In the genomic region with DNA sequence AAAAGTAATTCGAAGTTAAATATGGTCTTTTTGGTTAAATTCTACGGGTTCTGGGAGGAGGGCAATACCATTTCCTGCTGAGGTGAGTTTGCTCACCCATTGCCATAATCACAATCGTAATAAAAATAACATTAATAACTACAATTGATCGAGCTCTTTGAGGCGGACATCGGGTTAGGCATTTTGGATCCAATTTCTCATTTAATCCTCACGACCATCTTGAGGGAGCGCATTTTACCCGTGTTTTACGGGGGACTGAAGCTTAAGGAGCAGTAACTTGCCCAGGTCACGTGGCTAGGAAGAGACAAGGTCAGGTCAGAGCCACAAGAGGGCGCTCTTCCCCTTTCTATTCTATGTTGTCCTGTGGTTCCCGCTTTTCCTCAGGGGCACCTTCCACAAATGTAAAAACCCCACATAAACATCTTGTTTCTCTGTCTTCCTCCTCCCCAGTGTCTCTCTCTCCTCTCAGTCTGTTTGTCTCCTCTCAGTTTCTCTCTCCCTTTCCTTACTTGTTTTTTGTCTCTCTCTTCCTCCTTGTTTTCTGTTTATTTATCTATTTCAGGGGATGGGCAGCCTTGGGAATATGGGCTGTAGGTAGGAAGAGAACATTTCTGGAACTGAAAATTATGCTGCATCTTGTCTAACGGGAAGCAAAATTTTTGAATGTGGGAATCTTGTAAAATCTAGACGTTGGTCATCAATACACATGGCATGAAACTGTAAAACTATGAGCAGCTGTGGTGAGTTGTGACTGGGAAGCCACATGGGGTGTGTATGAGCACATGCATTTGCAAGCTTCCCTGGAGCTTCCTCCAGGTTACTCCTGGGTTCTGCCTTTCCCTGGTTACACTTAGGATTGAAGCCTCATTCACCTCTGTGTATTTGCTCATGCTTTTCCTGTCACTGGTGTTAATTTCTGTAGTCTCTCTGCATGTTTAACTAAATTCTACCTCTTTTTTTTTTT, we compare ENCODE assay signal across 8 cellular contexts.
DNase-seq lines count a peak whose midpoint lies in the region; ATAC-seq and TF ChIP-seq lines count a peak whose summit lies in the region.

No MANE protein-coding gene starts in this region.

- peak; percentile 91 for TF ChIP-seq CTCF in Panc1 (IDR thresholded peaks at IDR 0.05)
- TF ChIP-seq CTCF in fibroblast of the aortic adventitia (IDR thresholded peaks at IDR 0.05; ENCODE audit: insufficient read depth, low read length) = peak; percentile 82
- peak; percentile 92 for TF ChIP-seq CTCF in nephron progenitor cell (IDR thresholded peaks at IDR 0.05)

- no peaks in the 10 kb centered on the region for H3K36me3 ChIP-seq in Panc1 (ENCODE audit: control insufficient read depth, insufficient read depth, low read length)

- no peaks in the 10 kb centered on the region for H3K36me3 Mint-ChIP-seq in activated T-helper 1 cell treated with anti-CD3 and anti-CD28 coated beads, Interleukin-12 subunit alpha, Interleukin-12 subunit beta, Interleukin-2, Interleukin-4 antibody, amounts not matched to agents 30 ng/mL and 10 ng/mL and 1 ng/mL, durations not matched to agents 14 hours and 24 hours and 36 hours (ENCODE audit: low read depth)
- peaks cover 29% of the 10 kb centered on the region for H3K36me3 Mint-ChIP-seq in nephron progenitor cell (ENCODE audit: low read depth)

- ATAC-seq in GM21786 (IDR thresholded peaks at IDR 0.05; ENCODE audit: unreplicated experiment) = peak; percentile 87
- peak; percentile 83 for ATAC-seq in Panc1
- peak; percentile 81 for ATAC-seq in stimulated activated naive CD8-positive, alpha-beta T cell treated with anti-CD3 and anti-CD28 coated beads, Interleukin-15, Interleukin-2, amounts not matched to agents 100 U/mL and 50 U/mL, for 24 hours

- peaks cover 21% of the 10 kb centered on the region for H3K27me3 Mint-ChIP-seq in activated T-helper 1 cell treated with anti-CD3 and anti-CD28 coated beads, Interleukin-12 subunit alpha, Interleukin-12 subunit beta, Interleukin-2, Interleukin-4 antibody, amounts not matched to agents 30 ng/mL and 10 ng/mL and 1 ng/mL, durations not matched to agents 14 hours and 24 hours and 36 hours (ENCODE audit: insufficient read depth)
- peaks cover 13% of the 10 kb centered on the region for H3K27me3 Mint-ChIP-seq in nephron progenitor cell (ENCODE audit: low read depth, poor library complexity)

- POLR2A ChIA-PET in Panc1 (lab: Charles Lee) = no interaction called here

- no peaks in the 10 kb centered on the region for H3K27me3 ChIP-seq in Panc1 (ENCODE audit: control insufficient read depth, insufficient read depth, low read length)

- H3K27ac Mint-ChIP-seq in activated T-helper 1 cell treated with anti-CD3 and anti-CD28 coated beads, Interleukin-12 subunit alpha, Interleukin-12 subunit beta, Interleukin-2, Interleukin-4 antibody, amounts not matched to agents 30 ng/mL and 10 ng/mL and 1 ng/mL, durations not matched to agents 14 hours and 24 hours and 36 hours = peak overlapping the region; percentile 9
- peak overlapping the region; percentile 38 for H3K27ac Mint-ChIP-seq in nephron progenitor cell

- TSS peak; percentile 54 for BruUV-seq in Panc1 (replicated peaks; lab: Mats Ljungman, UMichigan)

- peak overlapping the region; percentile 86 for H3K4me3 Mint-ChIP-seq in activated T-helper 1 cell treated with anti-CD3 and anti-CD28 coated beads, Interleukin-12 subunit alpha, Interleukin-12 subunit beta, Interleukin-2, Interleukin-4 antibody, amounts not matched to agents 30 ng/mL and 10 ng/mL and 1 ng/mL, durations not matched to agents 14 hours and 24 hours and 36 hours
- H3K4me3 Mint-ChIP-seq in nephron progenitor cell = peak overlapping the region; percentile 88

- H3K4me1 ChIP-seq in Panc1 (ENCODE audit: control insufficient read depth, insufficient read depth, low read length) = no peaks in the 10 kb centered on the region

- in situ Hi-C loops in Panc1 (cut with HindIII; ENCODE audit: low pct_unique_long_range_greater_than_20kb, low sequenced_read_pairs) = loop anchor here (10.0 kb wide), 1 partner anchor 589 kb away; no protein-coding TSS in a partner anchor

- no peaks in the 10 kb centered on the region for H3K9me3 Mint-ChIP-seq in activated T-helper 1 cell treated with anti-CD3 and anti-CD28 coated beads, Interleukin-12 subunit alpha, Interleukin-12 subunit beta, Interleukin-2, Interleukin-4 antibody, amounts not matched to agents 30 ng/mL and 10 ng/mL and 1 ng/mL, durations not matched to agents 14 hours and 24 hours and 36 hours
- H3K9me3 Mint-ChIP-seq in nephron progenitor cell = peaks cover 4% of the 10 kb centered on the region

- intact Hi-C loops in Panc1 (cut with micrococcal nuclease; ENCODE audit: unreplicated experiment) = loop anchor here (2.0 kb wide), 1 partner anchor 85 kb away; no protein-coding TSS in a partner anchor
- intact Hi-C loops in activated T-helper 1 cell treated with anti-CD3 and anti-CD28 coated beads, Interleukin-12 subunit alpha, Interleukin-12 subunit beta, Interleukin-2, Interleukin-4 antibody, amounts not matched to agents 30 ng/mL and 10 ng/mL and 1 ng/mL, durations not matched to agents 14 hours and 24 hours and 36 hours (cut with micrococcal nuclease) = loop anchor here (1.0 to 10.0 kb wide), 3 partner anchors 68 to 251 kb away; no protein-coding TSS in a partner anchor

- H3K27ac ChIP-seq in Panc1 (ENCODE audit: low read length) = peak overlapping the region; percentile 95

- CTCF ChIA-PET in Panc1 (lab: Charles Lee) = interaction anchor here (0.6 to 1.7 kb wide), 5 partner anchors 11 to 171 kb away, joined by 3 to 6 read pairs (median 4); no protein-coding TSS in a partner anchor

- DNase-seq in DMS79 treated with DMSO at 0.1 percent for 48 hours (lab: John Stamatoyannopoulos, UW) = peak; percentile 73
- peak; percentile 53 for DNase-seq in KG1 (lab: John Stamatoyannopoulos, UW)
- peak; percentile 86 for DNase-seq in Panc1 (ENCODE audit: low read depth, low spot score)
- peak; percentile 51 for DNase-seq in activated T-helper 1 cell treated with anti-CD3 and anti-CD28 coated beads, Interleukin-12 subunit alpha, Interleukin-12 subunit beta, Interleukin-2, Interleukin-4 antibody, amounts not matched to agents 30 ng/mL and 10 ng/mL and 1 ng/mL, durations not matched to agents 14 hours and 24 hours and 36 hours (ENCODE audit: low spot score)
- DNase-seq in fibroblast of the aortic adventitia (ENCODE audit: low read depth) = peak; percentile 90
- DNase-seq in nephron progenitor cell = peak; percentile 78
- peak; percentile 78 for DNase-seq in stimulated activated naive CD8-positive, alpha-beta T cell treated with anti-CD3 and anti-CD28 coated beads, Interleukin-15, Interleukin-2, amounts not matched to agents 100 U/mL and 50 U/mL, for 24 hours

- H3K9me3 ChIP-seq in Panc1 (ENCODE audit: control insufficient read depth, insufficient read depth, low read depth, low read length) = no peaks in the 10 kb centered on the region

- H3K4me3 ChIP-seq in Panc1 (ENCODE audit: low read depth in 2 of 2, low read length in 2 of 2) = peak overlapping the region; percentile 78 to 94
- peak overlapping the region; percentile 71 for H3K4me3 ChIP-seq in fibroblast of the aortic adventitia (ENCODE audit: low read depth, low read length)

- peaks cover 16% of the 10 kb centered on the region for H3K4me1 Mint-ChIP-seq in activated T-helper 1 cell treated with anti-CD3 and anti-CD28 coated beads, Interleukin-12 subunit alpha, Interleukin-12 subunit beta, Interleukin-2, Interleukin-4 antibody, amounts not matched to agents 30 ng/mL and 10 ng/mL and 1 ng/mL, durations not matched to agents 14 hours and 24 hours and 36 hours (ENCODE audit: low read depth)
- H3K4me1 Mint-ChIP-seq in nephron progenitor cell = peaks cover 25% of the 10 kb centered on the region

Comparison
In these comparisons a context has a peak if more than half of its experiments do, and no peak if none do; other contexts are left out.
1. Peak in every context shown above with its lines: DNase-seq, ATAC-seq, H3K4me3 ChIP-seq and H3K27ac ChIP-seq.